Comparison of ENCODE assay signal across 12 cellular contexts in genomic region chr9:114697951-114698351, GRCh38.
DNase-seq lines count a peak whose midpoint lies in the region; ATAC-seq and TF ChIP-seq lines count a peak whose summit lies in the region.
"Had no signal": no experiment of that assay in that cellular context is flagged by ENCODE, and none has a peak within 500 bp of the region (broad histone marks: within the 10 kb centered on the region; RNA-seq: fewer than 3 reads in every experiment).

No MANE protein-coding gene starts in this region.

- no peak for TF ChIP-seq CTCF in MM.1S (IDR thresholded peaks at IDR 0.05; ENCODE audit: low read length)

- H3K4me2 ChIP-seq in MM.1S (ENCODE audit: low read depth, low read length), result peak overlapping the region; percentile 35
- H3K4me2 ChIP-seq: SK-N-SH had no signal

- H3K4me1 ChIP-seq in MM.1S (ENCODE audit: low read length), result peaks cover 32% of the 10 kb centered on the region
- H3K4me1 ChIP-seq: HAP-1 had no signal

- peaks cover 20% of the 10 kb centered on the region for H3F3A ChIP-seq in MM.1S (ENCODE audit: insufficient read depth, low read length)

- H3K36me3 ChIP-seq in MM.1S (replicated peaks; ENCODE audit: insufficient read depth, low read length), result no peaks in the 10 kb centered on the region
- H3K36me3 ChIP-seq: HAP-1 had no signal

- peak overlapping the region; percentile 77 for H3K4me3 Mint-ChIP-seq in stimulated activated naive CD8-positive, alpha-beta T cell treated with anti-CD3 and anti-CD28 coated beads, Interleukin-15, Interleukin-2, amounts not matched to agents 100 ng/mL and 50 ng/mL, for 24 hours
- H3K4me3 Mint-ChIP-seq in effector memory CD8-positive, alpha-beta T cell, result peak overlapping the region in 1 of 2 donors; percentile 42

- H3K27me3 ChIP-seq in MM.1S (replicated peaks; ENCODE audit: insufficient read depth, low read length), result no peaks in the 10 kb centered on the region

- peak overlapping the region; percentile 100 for H3K27ac Mint-ChIP-seq in stimulated activated naive CD8-positive, alpha-beta T cell treated with anti-CD3 and anti-CD28 coated beads, Interleukin-15, Interleukin-2, amounts not matched to agents 100 ng/mL and 50 ng/mL, for 24 hours
- H3K27ac Mint-ChIP-seq in effector memory CD8-positive, alpha-beta T cell, result peak overlapping the region in 1 of 2 donors; percentile 65

- no peak overlapping the region for H3K4me3 ChIP-seq in MM.1S (ENCODE audit: low read length)
- H3K4me3 ChIP-seq: HAP-1 had no signal

- H3K9me3 ChIP-seq in MM.1S (replicated peaks; ENCODE audit: insufficient read depth, low read length), result no peaks in the 10 kb centered on the region
- H3K9me3 ChIP-seq: HAP-1, SK-N-SH had no signal

- H3K27ac ChIP-seq in MM.1S (ENCODE audit: low read length), result no peak overlapping the region

- no peaks in the 10 kb centered on the region for H3K27me3 Mint-ChIP-seq in stimulated activated naive CD8-positive, alpha-beta T cell treated with anti-CD3 and anti-CD28 coated beads, Interleukin-15, Interleukin-2, amounts not matched to agents 100 ng/mL and 50 ng/mL, for 24 hours
- H3K27me3 Mint-ChIP-seq in effector memory CD8-positive, alpha-beta T cell, result no peaks in the 10 kb centered on the region

- H3K4me1 Mint-ChIP-seq in stimulated activated naive CD8-positive, alpha-beta T cell treated with anti-CD3 and anti-CD28 coated beads, Interleukin-15, Interleukin-2, amounts not matched to agents 100 ng/mL and 50 ng/mL, for 24 hours (ENCODE audit: low read depth), result peaks cover 90% of the 10 kb centered on the region
- H3K4me1 Mint-ChIP-seq in effector memory CD8-positive, alpha-beta T cell (ENCODE audit: low read depth in 2 of 2), result peaks cover 15 to 29% of the 10 kb centered on the region in 2 donors

- H3K9ac ChIP-seq in MM.1S (ENCODE audit: low read length), result no peak overlapping the region
- H3K9ac ChIP-seq: SK-N-SH had no signal

- H3K9me3 Mint-ChIP-seq in stimulated activated naive CD8-positive, alpha-beta T cell treated with anti-CD3 and anti-CD28 coated beads, Interleukin-15, Interleukin-2, amounts not matched to agents 100 ng/mL and 50 ng/mL, for 24 hours, result no peaks in the 10 kb centered on the region
- no peaks in the 10 kb centered on the region for H3K9me3 Mint-ChIP-seq in effector memory CD8-positive, alpha-beta T cell

- DNase-seq in stimulated activated CD4-positive, alpha-beta T cell treated with anti-CD3 and anti-CD28 coated beads, Interleukin-1b, Interleukin-23, amount 100 ng/mL, for 48 hours, result peak; percentile 58
- no peak for DNase-seq in stimulated activated CD4-positive, alpha-beta T cell treated with anti-CD3 and anti-CD28 coated beads, Interleukin-2, amount 100 ng/mL, for 48 hours
- no peak for DNase-seq in MM.1S
- DNase-seq in amniotic stem cell (lab: John Stamatoyannopoulos, UW), result no peak
- no peak for DNase-seq in effector memory CD8-positive, alpha-beta T cell
- DNase-seq in KG1 (lab: John Stamatoyannopoulos, UW), result no peak
- DNase-seq: islet precursor cell, NCI-H446 treated with DMSO at 0.1 percent for 48 hours, SK-N-SH had no signal

- H3K79me2 ChIP-seq in MM.1S (ENCODE audit: low read length), result no peaks in the 10 kb centered on the region

- peak; percentile 47 for ATAC-seq in HG02610 (IDR thresholded peaks at IDR 0.05; ENCODE audit: unreplicated experiment)
- ATAC-seq in effector memory CD8-positive, alpha-beta T cell (replicated peaks), result no peak

- no peaks in the 10 kb centered on the region for H3K9me2 ChIP-seq in MM.1S (replicated peaks; ENCODE audit: insufficient read depth, low read length)
- H3K9me2 ChIP-seq: SK-N-SH had no signal

- H2AFZ ChIP-seq in MM.1S (ENCODE audit: low read length), result no peak overlapping the region

- no peaks in the 10 kb centered on the region for H4K20me1 ChIP-seq in MM.1S (ENCODE audit: insufficient read depth, low read length)

- H3K36me3 Mint-ChIP-seq in stimulated activated naive CD8-positive, alpha-beta T cell treated with anti-CD3 and anti-CD28 coated beads, Interleukin-15, Interleukin-2, amounts not matched to agents 100 ng/mL and 50 ng/mL, for 24 hours (ENCODE audit: low read depth), result no peaks in the 10 kb centered on the region
- no peaks in the 10 kb centered on the region for H3K36me3 Mint-ChIP-seq in effector memory CD8-positive, alpha-beta T cell (ENCODE audit: insufficient read depth)
